In the genomic region with DNA sequence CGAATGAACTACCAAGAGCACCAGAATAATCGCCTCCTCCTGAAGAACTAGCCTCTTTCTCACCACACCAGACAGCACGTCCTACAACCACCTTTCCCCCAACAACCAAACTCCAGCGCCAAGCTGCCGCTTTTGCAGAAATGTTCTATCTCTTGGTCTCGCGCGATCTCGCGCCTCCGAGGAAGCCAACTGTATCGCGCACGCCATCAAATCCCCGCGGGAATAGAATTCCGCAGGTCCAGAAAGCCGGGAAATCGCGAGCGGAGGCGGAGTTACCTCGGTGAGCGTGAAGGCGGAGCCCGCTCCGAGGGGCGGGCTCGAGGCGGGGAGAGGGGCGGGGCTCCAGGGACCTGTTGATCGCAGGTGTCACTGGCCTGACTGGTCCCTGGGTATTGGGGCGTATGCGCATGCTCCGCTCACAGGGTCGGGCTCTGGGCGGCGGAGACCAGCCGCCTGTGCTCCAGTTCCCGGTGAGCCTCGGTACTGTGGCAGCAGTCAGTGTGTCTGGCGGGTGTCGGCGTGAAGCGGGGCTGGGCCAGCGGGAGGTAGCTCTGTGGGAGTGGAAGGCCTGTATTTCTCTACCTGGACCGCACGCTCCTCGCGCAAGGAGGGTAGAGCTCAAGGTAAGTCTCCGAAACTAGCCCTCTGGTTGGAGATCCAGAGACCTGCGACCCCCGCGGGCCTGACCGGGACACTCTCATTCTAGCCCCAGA, we compare ENCODE assay signal across 1 cellular context.
TF ChIP-seq lines count a peak whose summit lies in the region.

A gene (plus strand): TSS at position 463 of the 713 bp plus-strand sequence. CDS start 27,047 bp downstream, outside the sequence.

TF ChIP-seq in K562, 482 proteins besides CTCF, POLR2A, EP300 and RAD21 (continued from another document and continues in another):
- TF ChIP-seq, protein P1, sequence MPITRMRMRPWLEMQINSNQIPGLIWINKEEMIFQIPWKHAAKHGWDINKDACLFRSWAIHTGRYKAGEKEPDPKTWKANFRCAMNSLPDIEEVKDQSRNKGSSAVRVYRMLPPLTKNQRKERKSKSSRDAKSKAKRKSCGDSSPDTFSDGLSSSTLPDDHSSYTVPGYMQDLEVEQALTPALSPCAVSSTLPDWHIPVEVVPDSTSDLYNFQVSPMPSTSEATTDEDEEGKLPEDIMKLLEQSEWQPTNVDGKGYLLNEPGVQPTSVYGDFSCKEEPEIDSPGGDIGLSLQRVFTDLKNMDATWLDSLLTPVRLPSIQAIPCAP (CRISPR knock-in tag; IDR thresholded peaks at IDR 0.05; ENCODE audit: borderline replicate concordance), result no peak
- TF ChIP-seq RB1 (IDR thresholded peaks at IDR 0.05; ENCODE audit: low read depth) (peak; percentile 27; the same call in 1 of the 2 replicates), RBFOX2 (IDR thresholded peaks at IDR 0.05; ENCODE audit: low read depth, low read length) (peak; percentile 95), ZNF3 (CRISPR knock-in tag; IDR thresholded peaks at IDR 0.05) (no peak), KLF6 (CRISPR knock-in tag; IDR thresholded peaks at IDR 0.05; ENCODE audit: borderline replicate concordance) (no peak), ZNF263 (CRISPR knock-in tag; IDR thresholded peaks at IDR 0.05; ENCODE audit: borderline replicate concordance) (no peak; the same call in 1 of the 2 replicates), CHD4 (IDR thresholded peaks at IDR 0.05; ENCODE audit: insufficient read depth, insufficient replicate concordance, low read depth, low read length, poor library complexity, severe bottlenecking) (no peak), MIER1 (IDR thresholded peaks at IDR 0.05; ENCODE audit: low read depth) (no peak), IFI16 (CRISPR knock-in tag; IDR thresholded peaks at IDR 0.05) (no peak), ZC3H8 (IDR thresholded peaks at IDR 0.05) (no peak), THRAP3 (IDR thresholded peaks at IDR 0.05; ENCODE audit: borderline replicate concordance) (no peak), ZBTB7A (IDR thresholded peaks at IDR 0.05; ENCODE audit: borderline replicate concordance, control insufficient read depth, low read depth, low read length) (no peak), ELF4 (CRISPR knock-in tag; IDR thresholded peaks at IDR 0.05) (peak; percentile 66; the same call in 1 of the 2 replicates), EHMT2 (IDR thresholded peaks at IDR 0.05) (no peak), OTX1 (CRISPR knock-in tag; IDR thresholded peaks at IDR 0.05) (peak; percentile 72), PRMT5 (CRISPR knock-in tag; IDR thresholded peaks at IDR 0.05) (no peak), XRCC4 (IDR thresholded peaks at IDR 0.05; ENCODE audit: extremely low read depth, insufficient read depth, insufficient read length) (no peak), NBN (IDR thresholded peaks at IDR 0.05; ENCODE audit: low read depth) (0 out of 2 replicates have a peak, but pooled peaks have one; percentile 43), GATAD2A (IDR thresholded peaks at IDR 0.05) (no peak), MYC (IDR thresholded peaks at IDR 0.05; ENCODE audit: low read depth, low read length) (peak; percentile 59; the same call in 1 of the 2 replicates), MYC (CRISPR knock-in tag; IDR thresholded peaks at IDR 0.05; ENCODE audit: borderline replicate concordance, low read depth) (peak; percentile 28; the same call in 1 of the 2 replicates), DNMT1 (IDR thresholded peaks at IDR 0.05) (no peak), TRIM28 (IDR thresholded peaks at IDR 0.05) (peak; percentile 56; the same call in 1 of the 2 replicates), RFX1 (IDR thresholded peaks at IDR 0.05) (no peak), TFAM (CRISPR knock-in tag; conservative IDR thresholded peaks at IDR 0.05) (no peak), ZNF143 (CRISPR knock-in tag; IDR thresholded peaks at IDR 0.05) (no peak), KDM4B (IDR thresholded peaks at IDR 0.05; ENCODE audit: borderline replicate concordance in 2 of 2, low read depth in 1 of 2) (0 out of 4 replicates have a peak, but pooled peaks of 1 of the 2 experiments have one; percentile 13), RUNX1 (IDR thresholded peaks at IDR 0.05; ENCODE audit: low read depth) (no peak), GTF2E2 (tag; IDR thresholded peaks at IDR 0.05) (no peak), FIP1L1 (IDR thresholded peaks at IDR 0.05; ENCODE audit: low read depth, low read length, poor library complexity, severe bottlenecking) (no peak), ZNF23 (CRISPR knock-in tag; IDR thresholded peaks at IDR 0.05) (no peak), YY1 (IDR thresholded peaks at IDR 0.05; ENCODE audit: borderline replicate concordance in 1 of 3, control insufficient read depth in 1 of 3, extremely low read depth in 1 of 3, insufficient read depth in 3 of 3, insufficient read length in 1 of 3, insufficient replicate concordance in 2 of 3, low read depth in 1 of 3, low read length in 2 of 3) (peak in 1 of 3 experiments; percentile 48), ZNF584 (CRISPR knock-in tag; IDR thresholded peaks at IDR 0.05; ENCODE audit: low read depth) (no peak), ETV6 (IDR thresholded peaks at IDR 0.05; ENCODE audit: borderline replicate concordance in 1 of 2, low read depth in 2 of 2, low read length in 1 of 2) (no peak), ETV6 (CRISPR knock-in tag; IDR thresholded peaks at IDR 0.05; ENCODE audit: borderline replicate concordance) (no peak), ARHGAP35 (IDR thresholded peaks at IDR 0.05; ENCODE audit: partially characterized antibody) (peak; percentile 63), NFIC (IDR thresholded peaks at IDR 0.05) (peak; percentile 12; the same call in 1 of the 2 replicates), ATF1 (CRISPR knock-in tag; IDR thresholded peaks at IDR 0.05) (no peak), ATF1 (tag; IDR thresholded peaks at IDR 0.05) (no peak), ZNF57 (CRISPR knock-in tag; IDR thresholded peaks at IDR 0.05) (no peak)
- TF ChIP-seq, protein P2, sequence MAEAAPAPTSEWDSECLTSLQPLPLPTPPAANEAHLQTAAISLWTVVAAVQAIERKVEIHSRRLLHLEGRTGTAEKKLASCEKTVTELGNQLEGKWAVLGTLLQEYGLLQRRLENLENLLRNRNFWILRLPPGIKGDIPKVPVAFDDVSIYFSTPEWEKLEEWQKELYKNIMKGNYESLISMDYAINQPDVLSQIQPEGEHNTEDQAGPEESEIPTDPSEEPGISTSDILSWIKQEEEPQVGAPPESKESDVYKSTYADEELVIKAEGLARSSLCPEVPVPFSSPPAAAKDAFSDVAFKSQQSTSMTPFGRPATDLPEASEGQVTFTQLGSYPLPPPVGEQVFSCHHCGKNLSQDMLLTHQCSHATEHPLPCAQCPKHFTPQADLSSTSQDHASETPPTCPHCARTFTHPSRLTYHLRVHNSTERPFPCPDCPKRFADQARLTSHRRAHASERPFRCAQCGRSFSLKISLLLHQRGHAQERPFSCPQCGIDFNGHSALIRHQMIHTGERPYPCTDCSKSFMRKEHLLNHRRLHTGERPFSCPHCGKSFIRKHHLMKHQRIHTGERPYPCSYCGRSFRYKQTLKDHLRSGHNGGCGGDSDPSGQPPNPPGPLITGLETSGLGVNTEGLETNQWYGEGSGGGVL (CRISPR knock-in tag; IDR thresholded peaks at IDR 0.05), result no peak
- TF ChIP-seq, protein P3, sequence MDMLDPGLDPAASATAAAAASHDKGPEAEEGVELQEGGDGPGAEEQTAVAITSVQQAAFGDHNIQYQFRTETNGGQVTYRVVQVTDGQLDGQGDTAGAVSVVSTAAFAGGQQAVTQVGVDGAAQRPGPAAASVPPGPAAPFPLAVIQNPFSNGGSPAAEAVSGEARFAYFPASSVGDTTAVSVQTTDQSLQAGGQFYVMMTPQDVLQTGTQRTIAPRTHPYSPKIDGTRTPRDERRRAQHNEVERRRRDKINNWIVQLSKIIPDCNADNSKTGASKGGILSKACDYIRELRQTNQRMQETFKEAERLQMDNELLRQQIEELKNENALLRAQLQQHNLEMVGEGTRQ (CRISPR knock-in tag; IDR thresholded peaks at IDR 0.05), result no peak
- TF ChIP-seq, protein P4, sequence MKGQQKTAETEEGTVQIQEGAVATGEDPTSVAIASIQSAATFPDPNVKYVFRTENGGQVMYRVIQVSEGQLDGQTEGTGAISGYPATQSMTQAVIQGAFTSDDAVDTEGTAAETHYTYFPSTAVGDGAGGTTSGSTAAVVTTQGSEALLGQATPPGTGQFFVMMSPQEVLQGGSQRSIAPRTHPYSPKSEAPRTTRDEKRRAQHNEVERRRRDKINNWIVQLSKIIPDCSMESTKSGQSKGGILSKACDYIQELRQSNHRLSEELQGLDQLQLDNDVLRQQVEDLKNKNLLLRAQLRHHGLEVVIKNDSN (CRISPR knock-in tag; IDR thresholded peaks at IDR 0.05), result no peak
- TF ChIP-seq, protein P5, sequence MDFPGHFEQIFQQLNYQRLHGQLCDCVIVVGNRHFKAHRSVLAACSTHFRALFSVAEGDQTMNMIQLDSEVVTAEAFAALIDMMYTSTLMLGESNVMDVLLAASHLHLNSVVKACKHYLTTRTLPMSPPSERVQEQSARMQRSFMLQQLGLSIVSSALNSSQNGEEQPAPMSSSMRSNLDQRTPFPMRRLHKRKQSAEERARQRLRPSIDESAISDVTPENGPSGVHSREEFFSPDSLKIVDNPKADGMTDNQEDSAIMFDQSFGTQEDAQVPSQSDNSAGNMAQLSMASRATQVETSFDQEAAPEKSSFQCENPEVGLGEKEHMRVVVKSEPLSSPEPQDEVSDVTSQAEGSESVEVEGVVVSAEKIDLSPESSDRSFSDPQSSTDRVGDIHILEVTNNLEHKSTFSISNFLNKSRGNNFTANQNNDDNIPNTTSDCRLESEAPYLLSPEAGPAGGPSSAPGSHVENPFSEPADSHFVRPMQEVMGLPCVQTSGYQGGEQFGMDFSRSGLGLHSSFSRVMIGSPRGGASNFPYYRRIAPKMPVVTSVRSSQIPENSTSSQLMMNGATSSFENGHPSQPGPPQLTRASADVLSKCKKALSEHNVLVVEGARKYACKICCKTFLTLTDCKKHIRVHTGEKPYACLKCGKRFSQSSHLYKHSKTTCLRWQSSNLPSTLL (IDR thresholded peaks at IDR 0.05), result no peak
- TF ChIP-seq, protein P6, sequence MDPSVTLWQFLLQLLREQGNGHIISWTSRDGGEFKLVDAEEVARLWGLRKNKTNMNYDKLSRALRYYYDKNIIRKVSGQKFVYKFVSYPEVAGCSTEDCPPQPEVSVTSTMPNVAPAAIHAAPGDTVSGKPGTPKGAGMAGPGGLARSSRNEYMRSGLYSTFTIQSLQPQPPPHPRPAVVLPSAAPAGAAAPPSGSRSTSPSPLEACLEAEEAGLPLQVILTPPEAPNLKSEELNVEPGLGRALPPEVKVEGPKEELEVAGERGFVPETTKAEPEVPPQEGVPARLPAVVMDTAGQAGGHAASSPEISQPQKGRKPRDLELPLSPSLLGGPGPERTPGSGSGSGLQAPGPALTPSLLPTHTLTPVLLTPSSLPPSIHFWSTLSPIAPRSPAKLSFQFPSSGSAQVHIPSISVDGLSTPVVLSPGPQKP (CRISPR knock-in tag; IDR thresholded peaks at IDR 0.05), result no peak
- TF ChIP-seq, protein P7, sequence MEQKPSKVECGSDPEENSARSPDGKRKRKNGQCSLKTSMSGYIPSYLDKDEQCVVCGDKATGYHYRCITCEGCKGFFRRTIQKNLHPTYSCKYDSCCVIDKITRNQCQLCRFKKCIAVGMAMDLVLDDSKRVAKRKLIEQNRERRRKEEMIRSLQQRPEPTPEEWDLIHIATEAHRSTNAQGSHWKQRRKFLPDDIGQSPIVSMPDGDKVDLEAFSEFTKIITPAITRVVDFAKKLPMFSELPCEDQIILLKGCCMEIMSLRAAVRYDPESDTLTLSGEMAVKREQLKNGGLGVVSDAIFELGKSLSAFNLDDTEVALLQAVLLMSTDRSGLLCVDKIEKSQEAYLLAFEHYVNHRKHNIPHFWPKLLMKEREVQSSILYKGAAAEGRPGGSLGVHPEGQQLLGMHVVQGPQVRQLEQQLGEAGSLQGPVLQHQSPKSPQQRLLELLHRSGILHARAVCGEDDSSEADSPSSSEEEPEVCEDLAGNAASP (IDR thresholded peaks at IDR 0.05), result no peak
- TF ChIP-seq, protein P8, sequence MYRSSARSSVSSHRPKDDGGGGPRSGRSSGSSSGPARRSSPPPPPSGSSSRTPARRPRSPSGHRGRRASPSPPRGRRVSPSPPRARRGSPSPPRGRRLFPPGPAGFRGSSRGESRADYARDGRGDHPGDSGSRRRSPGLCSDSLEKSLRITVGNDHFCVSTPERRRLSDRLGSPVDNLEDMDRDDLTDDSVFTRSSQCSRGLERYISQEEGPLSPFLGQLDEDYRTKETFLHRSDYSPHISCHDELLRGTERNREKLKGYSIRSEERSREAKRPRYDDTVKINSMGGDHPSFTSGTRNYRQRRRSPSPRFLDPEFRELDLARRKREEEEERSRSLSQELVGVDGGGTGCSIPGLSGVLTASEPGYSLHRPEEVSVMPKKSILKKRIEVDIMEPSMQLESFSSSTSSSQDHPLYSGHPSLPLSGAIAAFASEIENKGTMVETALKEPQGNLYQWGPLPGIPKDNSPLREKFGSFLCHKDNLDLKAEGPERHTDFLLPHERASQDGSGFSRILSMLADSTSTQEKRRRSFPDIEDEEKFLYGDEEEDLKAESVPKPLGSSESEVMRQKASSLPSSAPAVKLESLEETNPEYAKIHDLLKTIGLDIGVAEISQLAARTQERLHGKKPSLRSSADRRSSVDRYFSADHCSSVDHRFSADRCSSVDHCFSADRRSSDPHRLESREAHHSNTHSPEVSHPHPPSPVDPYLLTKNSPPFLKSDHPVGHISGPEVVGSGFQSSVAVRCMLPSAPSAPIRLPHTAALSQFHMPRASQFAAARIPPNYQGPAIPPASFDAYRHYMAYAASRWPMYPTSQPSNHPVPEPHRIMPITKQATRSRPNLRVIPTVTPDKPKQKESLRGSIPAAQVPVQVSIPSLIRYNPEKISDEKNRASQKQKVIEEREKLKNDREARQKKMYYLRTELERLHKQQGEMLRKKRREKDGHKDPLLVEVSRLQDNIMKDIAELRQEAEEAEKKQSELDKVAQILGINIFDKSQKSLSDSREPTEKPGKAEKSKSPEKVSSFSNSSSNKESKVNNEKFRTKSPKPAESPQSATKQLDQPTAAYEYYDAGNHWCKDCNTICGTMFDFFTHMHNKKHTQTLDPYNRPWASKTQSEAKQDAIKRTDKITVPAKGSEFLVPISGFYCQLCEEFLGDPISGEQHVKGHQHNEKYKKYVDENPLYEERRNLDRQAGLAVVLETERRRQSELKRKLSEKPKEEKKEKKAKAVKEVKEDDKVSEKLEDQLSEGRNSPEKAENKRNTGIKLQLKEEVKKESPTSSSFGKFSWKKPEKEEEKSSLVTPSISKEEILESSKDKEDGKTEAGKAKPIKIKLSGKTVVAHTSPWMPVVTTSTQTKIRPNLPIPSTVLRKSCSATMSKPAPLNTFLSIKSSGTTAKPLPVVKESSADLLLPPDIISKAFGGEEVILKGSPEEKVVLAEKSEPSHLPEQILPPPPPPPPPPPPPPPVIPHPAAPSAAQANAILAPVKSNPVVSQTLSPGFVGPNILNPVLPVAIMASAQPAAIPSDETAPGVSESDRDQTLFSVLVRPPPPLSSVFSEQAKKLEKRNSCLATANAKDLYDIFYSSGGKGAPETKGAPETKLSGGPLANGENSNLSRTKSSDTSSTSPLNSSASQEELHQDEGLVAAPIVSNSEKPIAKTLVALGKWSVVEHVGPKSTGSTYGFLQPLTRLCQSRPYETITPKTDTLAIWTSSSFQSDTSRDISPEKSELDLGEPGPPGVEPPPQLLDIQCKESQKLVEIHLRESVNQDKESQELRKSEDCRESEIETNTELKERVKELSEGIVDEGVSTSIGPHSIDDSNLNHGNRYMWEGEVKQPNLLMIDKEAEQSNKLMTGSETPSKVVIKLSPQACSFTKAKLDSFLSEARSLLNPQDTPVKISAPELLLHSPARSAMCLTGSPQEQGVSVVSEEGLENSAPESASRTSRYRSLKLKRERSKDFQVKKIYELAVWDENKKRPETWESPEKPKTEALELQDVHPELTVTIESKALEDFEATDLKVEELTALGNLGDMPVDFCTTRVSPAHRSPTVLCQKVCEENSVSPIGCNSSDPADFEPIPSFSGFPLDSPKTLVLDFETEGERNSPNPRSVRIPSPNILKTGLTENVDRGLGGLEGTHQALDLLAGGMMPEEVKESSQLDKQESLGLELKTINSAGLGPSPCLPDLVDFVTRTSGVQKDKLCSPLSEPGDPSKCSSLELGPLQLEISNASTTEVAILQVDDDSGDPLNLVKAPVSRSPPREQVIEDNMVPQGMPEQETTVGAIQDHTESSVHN (IDR thresholded peaks at IDR 0.05; ENCODE audit: borderline replicate concordance in 1 of 2, low read depth in 1 of 2), result no peak
